ENCODE assay signal across 12 cellular contexts in the genomic region with DNA sequence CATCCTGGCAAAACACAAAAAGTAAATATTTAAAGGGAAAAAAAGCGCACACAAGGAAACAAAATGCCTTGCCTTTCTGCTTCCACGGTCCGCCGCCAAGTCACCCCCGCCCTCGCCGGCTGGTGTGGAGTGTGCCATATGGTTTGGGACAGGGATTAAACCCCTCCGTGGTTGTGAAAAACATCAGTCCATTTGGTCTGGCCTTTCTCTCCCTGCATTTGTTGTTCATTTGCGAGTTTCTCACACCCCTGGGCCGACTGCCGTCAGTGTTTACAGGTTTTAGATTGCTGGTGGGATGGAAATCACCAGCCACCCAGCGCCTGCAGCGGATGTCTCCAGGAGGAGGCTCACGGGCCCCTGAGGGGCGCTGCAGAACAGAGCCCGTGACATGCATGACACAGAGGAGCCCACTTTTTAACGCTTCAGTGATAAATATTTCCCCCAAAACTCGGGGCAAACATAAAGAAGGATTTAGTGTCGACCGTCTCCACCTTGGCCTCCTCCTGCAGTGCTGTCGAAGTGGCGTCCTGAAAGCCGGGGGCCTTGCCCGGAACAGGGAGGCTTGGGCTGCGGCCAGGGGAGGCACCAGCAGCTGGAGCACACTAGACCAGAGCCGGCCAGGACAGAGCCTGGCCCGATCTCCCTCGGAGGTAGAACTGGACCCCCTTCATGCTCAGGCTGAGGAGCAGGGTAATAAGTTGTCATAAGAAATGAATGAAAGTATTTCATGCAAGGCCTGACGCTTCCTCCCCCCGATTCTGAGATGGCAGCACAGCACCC.
DNase-seq lines count a peak whose midpoint lies in the region; ATAC-seq, FAIRE-seq and TF ChIP-seq lines count a peak whose summit lies in the region.
"Had no signal": no experiment of that assay in that cellular context is flagged by ENCODE, and none has a peak within 500 bp of the region (broad histone marks: within the 10 kb centered on the region; RNA-seq: fewer than 3 reads in every experiment).

No MANE protein-coding gene starts in this region.

- peak overlapping the region; percentile 61 for H3K4me2 ChIP-seq in astrocyte (ENCODE audit: low read length)

- H3K36me3 ChIP-seq in astrocyte (ENCODE audit: insufficient read depth, low read length), result no peaks in the 10 kb centered on the region
- H3K36me3 ChIP-seq: lower lobe of right lung, MG63 had no signal

- H3K27ac ChIP-seq in astrocyte (ENCODE audit: low read depth, low read length) (no peak overlapping the region), layer of hippocampus (ENCODE audit: low read depth, low read length) (peak overlapping the region; percentile 24), temporal lobe (ENCODE audit: low read depth, low read length) (peak overlapping the region; percentile 59)

- no peaks in the 10 kb centered on the region for H3K9me3 ChIP-seq in astrocyte (ENCODE audit: insufficient read depth, low read depth, low read length)
- H3K9me3 ChIP-seq: lower lobe of right lung, MG63 had no signal

- H3K27ac Mint-ChIP-seq in astrocyte (ENCODE audit: unreplicated experiment), result no peak overlapping the region
- no peak overlapping the region for H3K27ac Mint-ChIP-seq in activated CD4-positive, alpha-beta T cell treated with anti-CD3 and anti-CD28 coated beads, Interleukin-2, amount 10 ng/mL, durations not matched to agents 7 days and 5 days
- H3K27ac Mint-ChIP-seq: activated CD4-positive, alpha-beta T cell treated with anti-CD3 and anti-CD28 coated beads, Interleukin-2, amount 10 ng/mL, durations not matched to agents 24 days and 14 days had no signal

- in situ Hi-C loops in GM13976 (cut with MboI; ENCODE audit: low sequenced_read_pairs, unreplicated experiment), result no loop called here

- H3K27me3 ChIP-seq in astrocyte (ENCODE audit: insufficient read depth, low read length) (peaks cover 17% of the 10 kb centered on the region), layer of hippocampus (ENCODE audit: control insufficient read depth, insufficient read depth, low read length) (no peaks in the 10 kb centered on the region)
- H3K27me3 ChIP-seq: MG63 had no signal

- CTCF ChIA-PET in activated CD4-positive, alpha-beta T cell treated with anti-CD3 and anti-CD28 coated beads, Interleukin-2, amount 10 ng/mL, durations not matched to agents 7 days and 5 days (lab: Charles Lee), result no interaction called here

- H3K4me3 ChIP-seq in astrocyte (ENCODE audit: insufficient read depth, low read depth, low read length), result no peak overlapping the region
- H3K4me3 ChIP-seq: lower lobe of right lung, MG63 had no signal

- peak overlapping the region; percentile 39 for H2AFZ ChIP-seq in astrocyte (ENCODE audit: low read depth, low read length)

- H3K27me3 Mint-ChIP-seq in astrocyte (ENCODE audit: low read depth, unreplicated experiment), result peaks cover 8% of the 10 kb centered on the region
- H3K27me3 Mint-ChIP-seq in activated CD4-positive, alpha-beta T cell treated with anti-CD3 and anti-CD28 coated beads, Interleukin-2, amount 10 ng/mL, durations not matched to agents 7 days and 5 days, result peaks cover 12% of the 10 kb centered on the region

- POLR2A ChIA-PET in activated CD4-positive, alpha-beta T cell treated with anti-CD3 and anti-CD28 coated beads, Interleukin-2, amount 10 ng/mL, durations not matched to agents 7 days and 5 days (lab: Charles Lee), result no interaction called here

- no peak for ATAC-seq in GM21529 (IDR thresholded peaks at IDR 0.05; ENCODE audit: unreplicated experiment)
- ATAC-seq in GM21515 (IDR thresholded peaks at IDR 0.05; ENCODE audit: unreplicated experiment), result no peak

- no peak overlapping the region for H3K4me3 Mint-ChIP-seq in astrocyte (ENCODE audit: unreplicated experiment)
- H3K4me3 Mint-ChIP-seq in activated CD4-positive, alpha-beta T cell treated with anti-CD3 and anti-CD28 coated beads, Interleukin-2, amount 10 ng/mL, durations not matched to agents 7 days and 5 days, result no peak overlapping the region
- H3K4me3 Mint-ChIP-seq: activated CD4-positive, alpha-beta T cell treated with anti-CD3 and anti-CD28 coated beads, Interleukin-2, amount 10 ng/mL, durations not matched to agents 24 days and 14 days had no signal

- no peak overlapping the region for H3K9ac ChIP-seq in astrocyte (ENCODE audit: low read length)

- no peak for TF ChIP-seq CTCF in astrocyte (IDR thresholded peaks at IDR 0.05; ENCODE audit: insufficient read depth, low read depth, low read length)
- no peak for TF ChIP-seq CTCF in GM13976 (IDR thresholded peaks at IDR 0.05; ENCODE audit: borderline replicate concordance, control extremely low read depth, extremely low read depth, insufficient read depth, missing control alignments)

- H3K4me1 ChIP-seq in astrocyte (ENCODE audit: insufficient read depth, low read length), result peaks cover 17% of the 10 kb centered on the region

- no peak for FAIRE-seq in astrocyte (lab: Jason Lieb, UNC)

- no peaks in the 10 kb centered on the region for H3K79me2 ChIP-seq in astrocyte (ENCODE audit: insufficient read depth, low read length)

- peaks cover 3% of the 10 kb centered on the region for H3K4me1 Mint-ChIP-seq in astrocyte (ENCODE audit: low read depth, unreplicated experiment)
- peaks cover 12% of the 10 kb centered on the region for H3K4me1 Mint-ChIP-seq in activated CD4-positive, alpha-beta T cell treated with anti-CD3 and anti-CD28 coated beads, Interleukin-2, amount 10 ng/mL, durations not matched to agents 7 days and 5 days

- H3K36me3 Mint-ChIP-seq in astrocyte (ENCODE audit: low read depth, unreplicated experiment), result no peaks in the 10 kb centered on the region
- no peaks in the 10 kb centered on the region for H3K36me3 Mint-ChIP-seq in activated CD4-positive, alpha-beta T cell treated with anti-CD3 and anti-CD28 coated beads, Interleukin-2, amount 10 ng/mL, durations not matched to agents 7 days and 5 days (ENCODE audit: low read depth)

- no peaks in the 10 kb centered on the region for H4K20me1 ChIP-seq in astrocyte (ENCODE audit: insufficient read depth, low read length)

- H3K9me3 Mint-ChIP-seq in astrocyte (ENCODE audit: unreplicated experiment), result no peaks in the 10 kb centered on the region
- no peaks in the 10 kb centered on the region for H3K9me3 Mint-ChIP-seq in activated CD4-positive, alpha-beta T cell treated with anti-CD3 and anti-CD28 coated beads, Interleukin-2, amount 10 ng/mL, durations not matched to agents 7 days and 5 days
- H3K9me3 Mint-ChIP-seq: activated CD4-positive, alpha-beta T cell treated with anti-CD3 and anti-CD28 coated beads, Interleukin-2, amount 10 ng/mL, durations not matched to agents 24 days and 14 days had no signal

- DNase-seq in HCEC 1CT (peak; percentile 32), astrocyte (ENCODE audit: low read depth) (no peak), GM13976 (ENCODE audit: low spot score) (no peak)
- no peak for DNase-seq in activated CD4-positive, alpha-beta T cell treated with anti-CD3 and anti-CD28 coated beads, Interleukin-2, amount 10 ng/mL, durations not matched to agents 7 days and 5 days
- DNase-seq: activated CD4-positive, alpha-beta T cell treated with anti-CD3 and anti-CD28 coated beads, Interleukin-2, amount 10 ng/mL, durations not matched to agents 24 days and 14 days; activated gamma-delta T cell treated with Interleukin-2 at 50 U/mL for 16 hours; lower lobe of right lung had no signal
